8 cellular contexts compared by ENCODE assay signal in genomic region chr15:99249270-99249817, GRCh38. TPM values are rescaled to one million over a fixed set of nuclear protein-coding genes. Genes with fewer than 3 reads are reported as not detected.
DNase-seq lines count a peak whose midpoint lies in the region; ATAC-seq, FAIRE-seq and TF ChIP-seq lines count a peak whose summit lies in the region.

Gene TTC23, minus strand, starts transcription at chr15:99249581. Its CDS starts 20,869 bp downstream, at chr15:99228712.

- intact Hi-C loops in kidney (cut with DNase I), result no loop called here

- peaks cover 56% of the 10 kb centered on the region for H3K79me2 ChIP-seq in smooth muscle cell (ENCODE audit: low read depth)

- WGBS in smooth muscle cell (ENCODE audit: low lambda C conversion rate), result under 1% methylated on average over 12 of the region's 12 CpGs

- peak; percentile 98 for FAIRE-seq in kidney (lab: Jason Lieb, UNC)

- peak within 1 kb of the TSS; percentile 81 to 83 for H3K27ac ChIP-seq in kidney (ENCODE audit: low read depth in 2 of 2, low read length in 2 of 2)
- peak within 1 kb of the TSS; percentile 91 for H3K27ac ChIP-seq in smooth muscle cell (ENCODE audit: low read depth)

- peak within 1 kb of the TSS; percentile 95 for H3K4me2 ChIP-seq in smooth muscle cell

- H3K4me3 ChIP-seq in NB4 (ENCODE audit: low read depth, low read length) (peak within 1 kb of the TSS; percentile 79), kidney (ENCODE audit: low read length in 2 of 2) (peak within 1 kb of the TSS; percentile 83 to 87), smooth muscle cell (peak within 1 kb of the TSS; percentile 65)

- no peak for ATAC-seq in HG02798 (IDR thresholded peaks at IDR 0.05; ENCODE audit: poor library complexity, unreplicated experiment)

- no peaks in the 10 kb centered on the region for H3K27me3 ChIP-seq in smooth muscle cell (ENCODE audit: low read depth)

- peaks cover 3% of the 10 kb centered on the region for H4K20me1 ChIP-seq in smooth muscle cell (ENCODE audit: low read depth)

- H2AFZ ChIP-seq in smooth muscle cell (ENCODE audit: low read depth), result peak within 1 kb of the TSS; percentile 81

- H3K9me3 ChIP-seq in kidney (ENCODE audit: control insufficient read depth in 1 of 2, low read length in 2 of 2) (no peaks in the 10 kb centered on the region), smooth muscle cell (replicated peaks; ENCODE audit: low read depth) (no peaks in the 10 kb centered on the region)

- H3K4me1 ChIP-seq in kidney (ENCODE audit: control insufficient read depth in 1 of 2, insufficient read depth in 1 of 2, low read depth in 1 of 2, low read length in 2 of 2), result peaks cover 15 to 18% of the 10 kb centered on the region in 2 donors
- peaks cover 31% of the 10 kb centered on the region for H3K4me1 ChIP-seq in smooth muscle cell (ENCODE audit: low read depth)

- TF ChIP-seq POLR2A in NB4 (IDR thresholded peaks at IDR 0.05; ENCODE audit: extremely low read depth, insufficient read length), result no peak

- H3K36me3 ChIP-seq in kidney (ENCODE audit: control insufficient read depth in 1 of 2, insufficient read depth in 2 of 2, low read length in 2 of 2) (no peaks in the 10 kb centered on the region), smooth muscle cell (ENCODE audit: low read depth) (no peaks in the 10 kb centered on the region)

- TF ChIP-seq CTCF in NB4 (IDR thresholded peaks at IDR 0.05; ENCODE audit: low read depth, low read length) (no peak), kidney (IDR thresholded peaks at IDR 0.05; ENCODE audit: borderline replicate concordance, extremely low read depth, insufficient read depth) (no peak), smooth muscle cell (IDR thresholded peaks at IDR 0.05; ENCODE audit: borderline replicate concordance, insufficient read depth, poor library complexity, severe bottlenecking) (no peak)

- DNase-seq in EH (ENCODE audit: low read depth) (peak; percentile 92), NB4 (ENCODE audit: low read depth) (peak; percentile 62), cerebellum (ENCODE audit: low spot score) (peak; percentile 41), kidney (no peak), smooth muscle cell (lab: John Stamatoyannopoulos, UW; ENCODE audit: unreplicated experiment) (no peak)
- no peak for DNase-seq in stimulated activated CD4-positive, alpha-beta T cell treated with anti-CD3 and anti-CD28 coated beads, Interleukin-4, amount 100 ng/mL, for 4 hours
- DNase-seq in activated effector memory CD4-positive, alpha-beta T cell treated with Interleukin-2 at 50 U/mL for 16 hours, result no peak

- H3K9ac ChIP-seq in kidney (ENCODE audit: low read length in 2 of 2) (peak within 1 kb of the TSS; percentile 88 to 94), smooth muscle cell (ENCODE audit: low read depth) (peak within 1 kb of the TSS; percentile 91)

- H3F3A ChIP-seq in smooth muscle cell (ENCODE audit: low read depth), result peaks cover 4% of the 10 kb centered on the region

RNA-seq across cellular contexts. Expression of gene TTC23, which starts in this region (rescaled TPM):
- total RNA-seq in cerebellum, result 19.7 TPM
- 23.6 TPM for total RNA-seq in kidney
- polyA plus RNA-seq in kidney (ENCODE audit: insufficient read depth, low read depth, low replicate concordance), result 11.2 TPM
- total RNA-seq in smooth muscle cell, result 45.4 and 76.8 TPM in 2 replicates
- 25.0 and 27.0 TPM in 2 replicates for polyA plus RNA-seq in smooth muscle cell

Comparison
In these comparisons a context has a peak if more than half of its experiments do, and no peak if none do; other contexts are left out.
1. DNase-seq: peak in EH (single experiment), NB4 (single experiment) and cerebellum (single experiment); none in kidney (single experiment), smooth muscle cell (single experiment), stimulated activated CD4-positive, alpha-beta T cell treated with anti-CD3 and anti-CD28 coated beads, Interleukin-4, amount 100 ng/mL, for 4 hours (0 of 2) and activated effector memory CD4-positive, alpha-beta T cell treated with Interleukin-2 at 50 U/mL for 16 hours (single experiment).
2. Peak in every context shown above with its lines, with median percentiles within 50 percentile points of each other: H3K4me3 ChIP-seq.